Comparison of ENCODE assay signal across 10 cellular contexts in genomic region chr4:86831262-86832090, GRCh38. TPM values are rescaled to one million over a fixed set of nuclear protein-coding genes. Genes with fewer than 3 reads are reported as not detected.
DNase-seq lines count a peak whose midpoint lies in the region; ATAC-seq, FAIRE-seq and TF ChIP-seq lines count a peak whose summit lies in the region.
"Had no signal": no experiment of that assay in that cellular context is flagged by ENCODE, and none has a peak within 500 bp of the region (broad histone marks: within the 10 kb centered on the region; RNA-seq: fewer than 3 reads in every experiment).

No MANE protein-coding gene starts in this region.

- no peaks in the 10 kb centered on the region for H3K9me3 Mint-ChIP-seq in stimulated activated naive CD8-positive, alpha-beta T cell treated with anti-CD3 and anti-CD28 coated beads, Interleukin-15, amount 100 ng/mL, for 72 hours
- H3K9me3 Mint-ChIP-seq: activated B cell treated with CpG ODN at 0.5 μM for 24 hours had no signal

- H3K36me3 ChIP-seq in bronchial epithelial cell (ENCODE audit: control insufficient read depth, insufficient read depth, low read length) = no peaks in the 10 kb centered on the region

- FAIRE-seq in bronchial epithelial cell (lab: Jason Lieb, UNC) = peak; percentile 100

- no peaks in the 10 kb centered on the region for H3K27me3 ChIP-seq in bronchial epithelial cell (ENCODE audit: control insufficient read depth, insufficient read depth, low read length)

- peak; percentile 66 for ATAC-seq in omental fat pad (ENCODE audit: low FRiP score)
- ATAC-seq in stimulated activated naive CD8-positive, alpha-beta T cell treated with anti-CD3 and anti-CD28 coated beads, Interleukin-15, amount 100 ng/mL, for 72 hours = no peak

- H3K4me3 Mint-ChIP-seq in stimulated activated naive CD8-positive, alpha-beta T cell treated with anti-CD3 and anti-CD28 coated beads, Interleukin-15, amount 100 ng/mL, for 72 hours = no peak overlapping the region
- H3K4me3 Mint-ChIP-seq: activated B cell treated with CpG ODN at 0.5 μM for 24 hours, immature natural killer cell had no signal

- H3K4me3 ChIP-seq in bronchial epithelial cell (ENCODE audit: low read depth, low read length) = no peak overlapping the region

- peak; percentile 47 for DNase-seq in DMS53 (lab: John Stamatoyannopoulos, UW)
- DNase-seq in NCI-H146 treated with DMSO at 0.1 percent for 48 hours (lab: John Stamatoyannopoulos, UW; ENCODE audit: unreplicated experiment) = peak; percentile 14
- peak; percentile 100 for DNase-seq in bronchial epithelial cell (ENCODE audit: low read depth)
- DNase-seq in omental fat pad (ENCODE audit: low spot score) = no peak
- no peak for DNase-seq in NCI-H524 (lab: John Stamatoyannopoulos, UW)
- no peak for DNase-seq in activated CD4-positive, alpha-beta T cell treated with anti-CD3 and anti-CD28 coated beads for 48 hours
- DNase-seq in stimulated activated naive CD8-positive, alpha-beta T cell treated with anti-CD3 and anti-CD28 coated beads, Interleukin-15, amount 100 ng/mL, for 72 hours = no peak
- DNase-seq in cortex of kidney (lab: John Stamatoyannopoulos, UW) = no peak
- DNase-seq: activated B cell treated with CpG ODN at 0.5 μM for 24 hours, immature natural killer cell had no signal

- no peak for TF ChIP-seq CTCF in bronchial epithelial cell (IDR thresholded peaks at IDR 0.05; ENCODE audit: insufficient read depth, low read length, severe bottlenecking)
- no peak for TF ChIP-seq CTCF in omental fat pad (IDR thresholded peaks at IDR 0.05)

- H3K27ac Mint-ChIP-seq in stimulated activated naive CD8-positive, alpha-beta T cell treated with anti-CD3 and anti-CD28 coated beads, Interleukin-15, amount 100 ng/mL, for 72 hours = no peak overlapping the region
- H3K27ac Mint-ChIP-seq: activated B cell treated with CpG ODN at 0.5 μM for 24 hours, immature natural killer cell had no signal

- H3K27me3 Mint-ChIP-seq in stimulated activated naive CD8-positive, alpha-beta T cell treated with anti-CD3 and anti-CD28 coated beads, Interleukin-15, amount 100 ng/mL, for 72 hours = no peaks in the 10 kb centered on the region
- H3K27me3 Mint-ChIP-seq: activated B cell treated with CpG ODN at 0.5 μM for 24 hours had no signal

- H3K4me1 Mint-ChIP-seq in stimulated activated naive CD8-positive, alpha-beta T cell treated with anti-CD3 and anti-CD28 coated beads, Interleukin-15, amount 100 ng/mL, for 72 hours = no peaks in the 10 kb centered on the region
- H3K4me1 Mint-ChIP-seq: activated B cell treated with CpG ODN at 0.5 μM for 24 hours, immature natural killer cell had no signal

RNA-seq across cellular contexts. Expression of gene SLC10A6, which starts 17.7 kb away (rescaled TPM):
- total RNA-seq in bronchial epithelial cell (10.9 and 12.1 TPM in 2 replicates), omental fat pad (10 to 100 TPM in 3 of 4 donors, 1 to 10 TPM in 1; 5.8 to 25.9 (median 14.0) TPM)

Comparison
In these comparisons a context has a peak if more than half of its experiments do, and no peak if none do; other contexts are left out.
1. DNase-seq: peak in DMS53 (single experiment), NCI-H146 treated with DMSO at 0.1 percent for 48 hours (single experiment) and bronchial epithelial cell (single experiment); none in omental fat pad (single experiment), NCI-H524 (0 of 2), activated CD4-positive, alpha-beta T cell treated with anti-CD3 and anti-CD28 coated beads for 48 hours (single experiment), stimulated activated naive CD8-positive, alpha-beta T cell treated with anti-CD3 and anti-CD28 coated beads, Interleukin-15, amount 100 ng/mL, for 72 hours (0 of 2) and cortex of kidney (single experiment).